In genomic region chr16:16045311-16045710, GRCh38 we compare ENCODE assay signal across 21 cellular contexts.
DNase-seq lines count a peak whose midpoint lies in the region; ATAC-seq and TF ChIP-seq lines count a peak whose summit lies in the region.
"Had no signal": no experiment of that assay in that cellular context is flagged by ENCODE, and none has a peak within 500 bp of the region (broad histone marks: within the 10 kb centered on the region; RNA-seq: fewer than 3 reads in every experiment).

No MANE protein-coding gene starts in this region.

- TF ChIP-seq POLR2A in GM18505 (IDR thresholded peaks at IDR 0.05; ENCODE audit: borderline replicate concordance, extremely low read depth, insufficient read depth, insufficient read length), result no peak

- ATAC-seq in GM18870 (IDR thresholded peaks at IDR 0.05; ENCODE audit: unreplicated experiment), result no peak
- no peak for ATAC-seq in GM18505 (IDR thresholded peaks at IDR 0.05; ENCODE audit: unreplicated experiment)
- ATAC-seq: activated T-cell treated with anti-CD3 and anti-CD28 coated beads, Interleukin-2, amount 50 U/mL, for 72 hours; gastrocnemius medialis; left lung had no signal

- H3K27ac Mint-ChIP-seq in activated naive CD4-positive, alpha-beta T cell treated with anti-CD3 and anti-CD28 coated beads, Interleukin-2, amount 50 U/mL, for 24 hours, result peak overlapping the region; percentile 49
- H3K27ac Mint-ChIP-seq in progenitor cell of endocrine pancreas, result no peak overlapping the region
- H3K27ac Mint-ChIP-seq: activated T-cell treated with anti-CD3 and anti-CD28 coated beads, Interleukin-2, amount 50 U/mL, for 72 hours had no signal

- peaks cover 11% of the 10 kb centered on the region for H3K36me3 Mint-ChIP-seq in activated naive CD4-positive, alpha-beta T cell treated with anti-CD3 and anti-CD28 coated beads, Interleukin-2, amount 50 U/mL, for 24 hours
- peaks cover 16% of the 10 kb centered on the region for H3K36me3 Mint-ChIP-seq in progenitor cell of endocrine pancreas (ENCODE audit: insufficient read depth)

- no peak overlapping the region for H3K4me3 ChIP-seq in choroid plexus epithelial cell (ENCODE audit: low read depth, low read length)
- H3K4me3 ChIP-seq: gastrocnemius medialis, GM12878, left lung, pancreas had no signal

- no peaks in the 10 kb centered on the region for H3K27me3 Mint-ChIP-seq in activated naive CD4-positive, alpha-beta T cell treated with anti-CD3 and anti-CD28 coated beads, Interleukin-2, amount 50 U/mL, for 24 hours
- no peaks in the 10 kb centered on the region for H3K27me3 Mint-ChIP-seq in progenitor cell of endocrine pancreas

- no peaks in the 10 kb centered on the region for H3K9me3 Mint-ChIP-seq in activated naive CD4-positive, alpha-beta T cell treated with anti-CD3 and anti-CD28 coated beads, Interleukin-2, amount 50 U/mL, for 24 hours
- no peaks in the 10 kb centered on the region for H3K9me3 Mint-ChIP-seq in progenitor cell of endocrine pancreas (ENCODE audit: low read depth)
- H3K9me3 Mint-ChIP-seq: activated T-cell treated with anti-CD3 and anti-CD28 coated beads, Interleukin-2, amount 50 U/mL, for 72 hours; endodermal cell had no signal

- H3K4me1 Mint-ChIP-seq in activated naive CD4-positive, alpha-beta T cell treated with anti-CD3 and anti-CD28 coated beads, Interleukin-2, amount 50 U/mL, for 24 hours, result peaks cover 7% of the 10 kb centered on the region
- peaks cover 2% of the 10 kb centered on the region for H3K4me1 Mint-ChIP-seq in progenitor cell of endocrine pancreas (ENCODE audit: low read depth)
- H3K4me1 Mint-ChIP-seq: endodermal cell had no signal

- H3K4me3 Mint-ChIP-seq in activated naive CD4-positive, alpha-beta T cell treated with anti-CD3 and anti-CD28 coated beads, Interleukin-2, amount 50 U/mL, for 24 hours, result no peak overlapping the region
- no peak overlapping the region for H3K4me3 Mint-ChIP-seq in progenitor cell of endocrine pancreas (ENCODE audit: low read depth)
- H3K4me3 Mint-ChIP-seq: activated T-cell treated with anti-CD3 and anti-CD28 coated beads, Interleukin-2, amount 50 U/mL, for 72 hours; endodermal cell had no signal

- no peak for TF ChIP-seq CTCF in choroid plexus epithelial cell (conservative IDR thresholded peaks at IDR 0.05; ENCODE audit: low read depth, low read length)
- TF ChIP-seq CTCF in progenitor cell of endocrine pancreas (IDR thresholded peaks at IDR 0.05; ENCODE audit: unreplicated experiment), result no peak

- no peak for DNase-seq in activated naive CD4-positive, alpha-beta T cell (lab: John Stamatoyannopoulos, UW)
- peak; percentile 64 for DNase-seq in NCI-H226
- peak; percentile 13 for DNase-seq in choroid plexus epithelial cell (ENCODE audit: low read depth)
- DNase-seq in renal cortical epithelial cell (ENCODE audit: low read depth), result peak; percentile 34
- no peak for DNase-seq in progenitor cell of endocrine pancreas (ENCODE audit: low spot score, unreplicated experiment)
- DNase-seq: activated T-cell treated with anti-CD3 and anti-CD28 coated beads, Interleukin-2, amount 50 U/mL, for 72 hours; amniotic stem cell; Calu3; gastrocnemius medialis; left lung; NCI-H1048; NCI-H2081 treated with DMSO at 0.1 percent for 48 hours; NCI-H524 treated with DMSO at 0.1 percent for 48 hours; stimulated activated CD4-positive, alpha-beta T cell treated with anti-CD3 and anti-CD28 coated beads, Interleukin-2, amount 100 ng/mL, for 24 hours; substantia nigra had no signal

Comparison
In these comparisons a context has a peak if more than half of its experiments do, and no peak if none do; other contexts are left out.
1. DNase-seq: peak in NCI-H226 (single experiment), choroid plexus epithelial cell (single experiment) and renal cortical epithelial cell (single experiment); none in activated naive CD4-positive, alpha-beta T cell (0 of 4) and progenitor cell of endocrine pancreas (single experiment).